Comparison of ENCODE assay signal across 9 cellular contexts in genomic region chr11:128482092-128482491, GRCh38.
A peak's percentile ranks its signal among the peaks of the same experiment; 100 is the strongest.
DNase-seq lines count a peak whose midpoint lies in the region; ATAC-seq and TF ChIP-seq lines count a peak whose summit lies in the region.
"Had no signal": no experiment of that assay in that cellular context is flagged by ENCODE, and none has a peak within 500 bp of the region (broad histone marks: within the 10 kb centered on the region; RNA-seq: fewer than 3 reads in every experiment).

No MANE protein-coding gene starts in this region.

- peak overlapping the region; percentile 38 for H3K9ac ChIP-seq in smooth muscle cell (ENCODE audit: low read depth)

- POLR2A ChIA-PET in OCI-LY7 (lab: Charles Lee), result interaction anchor here (0.6 to 1.6 kb wide), 4 partner anchors 10 to 34 kb away, joined by 3 to 5 read pairs (median 4); no protein-coding TSS in a partner anchor

- H3K27ac ChIP-seq in OCI-LY7 (ENCODE audit: low read depth, low read length, poor library complexity, severe bottlenecking) (peak overlapping the region; percentile 49), smooth muscle cell (ENCODE audit: low read depth) (peak overlapping the region; percentile 72)
- peak overlapping the region; percentile 93 for H3K27ac ChIP-seq in effector memory CD4-positive, alpha-beta T cell (ENCODE audit: insufficient read depth, low read length, poor library complexity, severe bottlenecking)

- H3F3A ChIP-seq in smooth muscle cell (ENCODE audit: low read depth), result peaks cover 10% of the 10 kb centered on the region

- no peak overlapping the region for H2AFZ ChIP-seq in OCI-LY7 (ENCODE audit: low read length)
- no peak overlapping the region for H2AFZ ChIP-seq in smooth muscle cell (ENCODE audit: low read depth)

- H4K20me1 ChIP-seq in OCI-LY7 (ENCODE audit: insufficient read depth, low read length) (peaks cover 3% of the 10 kb centered on the region; the same call in 1 of the 2 replicates), smooth muscle cell (ENCODE audit: low read depth) (no peaks in the 10 kb centered on the region)

- no peak for DNase-seq in GM12865 (ENCODE audit: low read depth)
- no peak for DNase-seq in OCI-LY7 (ENCODE audit: low spot score)
- DNase-seq in effector memory CD4-positive, alpha-beta T cell, result no peak
- DNase-seq in smooth muscle cell (lab: John Stamatoyannopoulos, UW; ENCODE audit: unreplicated experiment), result no peak
- DNase-seq in epidermal melanocyte (ENCODE audit: insufficient read length, low spot score), result no peak
- no peak for DNase-seq in stimulated activated CD4-positive, alpha-beta T cell treated with anti-CD3 and anti-CD28 coated beads, Interleukin-2, amount 100 ng/mL, for 48 hours
- DNase-seq: HCEC 1CT, NCI-H1930 had no signal

- H3K9me3 ChIP-seq in OCI-LY7 (ENCODE audit: low read length) (no peaks in the 10 kb centered on the region), smooth muscle cell (replicated peaks; ENCODE audit: low read depth) (no peaks in the 10 kb centered on the region)
- no peaks in the 10 kb centered on the region for H3K9me3 ChIP-seq in effector memory CD4-positive, alpha-beta T cell (ENCODE audit: control insufficient read depth, low read length)

- no peak for ATAC-seq in HG03469 (IDR thresholded peaks at IDR 0.05; ENCODE audit: unreplicated experiment)

- H3K27me3 ChIP-seq in effector memory CD4-positive, alpha-beta T cell (replicated peaks; ENCODE audit: control insufficient read depth, insufficient read depth, low read length, poor library complexity, severe bottlenecking), result no peaks in the 10 kb centered on the region
- H3K27me3 ChIP-seq in smooth muscle cell (ENCODE audit: low read depth), result no peaks in the 10 kb centered on the region

- TF ChIP-seq CTCF in GM12865 (IDR thresholded peaks at IDR 0.05; ENCODE audit: insufficient read depth, low read depth, low read length, missing control alignments) (no peak), OCI-LY7 (conservative IDR thresholded peaks at IDR 0.05; ENCODE audit: low read length) (no peak), smooth muscle cell (IDR thresholded peaks at IDR 0.05; ENCODE audit: borderline replicate concordance, insufficient read depth, poor library complexity, severe bottlenecking) (no peak)

- CTCF ChIA-PET in OCI-LY7 (lab: Charles Lee; ENCODE audit: unreplicated experiment), result interaction anchor here (0.6 kb wide), 1 partner anchor 186 kb away, joined by 3 read pairs; no protein-coding TSS in a partner anchor

- H3K9me2 ChIP-seq in OCI-LY7 (ENCODE audit: insufficient read depth, low read length), result no peaks in the 10 kb centered on the region

- no TSS peak for BruUV-seq in OCI-LY7 (replicated peaks; lab: Mats Ljungman, UMichigan)

- H3K4me1 ChIP-seq in OCI-LY7 (ENCODE audit: insufficient read depth, low read length, poor library complexity, severe bottlenecking), result peaks cover 75% of the 10 kb centered on the region
- H3K4me1 ChIP-seq in effector memory CD4-positive, alpha-beta T cell (ENCODE audit: control insufficient read depth, insufficient read depth, low read length, poor library complexity, severe bottlenecking), result peaks cover 100% of the 10 kb centered on the region
- no peaks in the 10 kb centered on the region for H3K4me1 ChIP-seq in smooth muscle cell (ENCODE audit: low read depth)

- peaks cover 100% of the 10 kb centered on the region for H3K36me3 ChIP-seq in OCI-LY7 (ENCODE audit: insufficient read depth, low read length)
- H3K36me3 ChIP-seq in effector memory CD4-positive, alpha-beta T cell (ENCODE audit: control insufficient read depth, insufficient read depth, low read length), result peaks cover 78% of the 10 kb centered on the region
- peaks cover 10% of the 10 kb centered on the region for H3K36me3 ChIP-seq in smooth muscle cell (ENCODE audit: low read depth)

- intact Hi-C loops in OCI-LY7 (cut with micrococcal nuclease; ENCODE audit: unreplicated experiment), result no loop called here

- 73% methylated on average over 3 of the region's 3 CpGs for WGBS in smooth muscle cell (ENCODE audit: low lambda C conversion rate)

- peaks cover 96% of the 10 kb centered on the region for H3K79me2 ChIP-seq in OCI-LY7 (ENCODE audit: insufficient read depth, low read depth, low read length)
- H3K79me2 ChIP-seq in smooth muscle cell (ENCODE audit: low read depth), result peaks cover 12% of the 10 kb centered on the region

- peak overlapping the region; percentile 53 for H3K4me3 ChIP-seq in GM12865 (ENCODE audit: low read depth, low read length)
- no peak overlapping the region for H3K4me3 ChIP-seq in OCI-LY7 (ENCODE audit: low read depth, low read length, poor library complexity, severe bottlenecking)
- peak overlapping the region; percentile 20 for H3K4me3 ChIP-seq in effector memory CD4-positive, alpha-beta T cell (ENCODE audit: insufficient read depth, low read depth, low read length, poor library complexity, severe bottlenecking)
- H3K4me3 ChIP-seq in smooth muscle cell, result no peak overlapping the region

- H3K4me2 ChIP-seq in OCI-LY7 (ENCODE audit: low read length) (peak overlapping the region; percentile 21; the same call in 1 of the 2 replicates), smooth muscle cell (peak overlapping the region; percentile 63)

Comparison
In these comparisons a context has a peak if more than half of its experiments do, and no peak if none do; other contexts are left out.
1. H3K4me3 ChIP-seq: peak in GM12865 (single experiment) and effector memory CD4-positive, alpha-beta T cell (single experiment); none in OCI-LY7 (single experiment) and smooth muscle cell (single experiment).
2. Peak in every context shown above with its lines, with median percentiles within 50 percentile points of each other: H3K27ac ChIP-seq.